ENCODE assay signal across 8 cellular contexts in genomic region chr5:180670586-180671359, GRCh38. TPM values are rescaled to one million over a fixed set of nuclear protein-coding genes. Genes with fewer than 3 reads are reported as not detected.
A peak's percentile ranks its signal among the peaks of the same experiment; 100 is the strongest.
DNase-seq lines count a peak whose midpoint lies in the region; TF ChIP-seq lines count a peak whose summit lies in the region.

No MANE protein-coding gene starts in this region.

- no peaks in the 10 kb centered on the region for H3K36me3 ChIP-seq in suprapubic skin

- no peaks in the 10 kb centered on the region for H3K9me3 ChIP-seq in suprapubic skin

- TF ChIP-seq POLR2A in suprapubic skin (IDR thresholded peaks at IDR 0.05): no peak

- WGBS in suprapubic skin: 42% methylated on average over 17 of the region's 17 CpGs

- no peak for TF ChIP-seq EP300 in suprapubic skin (IDR thresholded peaks at IDR 0.05)

- DNase-seq in NCI-H2107 treated with DMSO at 0.1 percent for 48 hours (lab: John Stamatoyannopoulos, UW; ENCODE audit: unreplicated experiment) (peak; percentile 1), NCI-H2107 (lab: John Stamatoyannopoulos, UW) (no peak), NCI-H1092 treated with DMSO at 0.1 percent for 48 hours (lab: John Stamatoyannopoulos, UW) (peak; percentile 41), dedifferentiated amniotic fluid mesenchymal stem cell (ENCODE audit: extremely low spot score) (peak; percentile 16), mesenteric fat pad (ENCODE audit: low spot score) (peak; percentile 71), suprapubic skin (ENCODE audit: low spot score in 2 of 2) (no peak), KG1 (lab: John Stamatoyannopoulos, UW) (no peak)

- peak; percentile 43 for TF ChIP-seq CTCF in WI38 (IDR thresholded peaks at IDR 0.05; ENCODE audit: low read depth, low read length)
- TF ChIP-seq CTCF in suprapubic skin (IDR thresholded peaks at IDR 0.05): peak; percentile 11 to 48

- peaks cover 28% of the 10 kb centered on the region for H3K27me3 ChIP-seq in suprapubic skin

- peaks cover 11% of the 10 kb centered on the region for H3K4me1 ChIP-seq in suprapubic skin

- H3K27ac ChIP-seq in suprapubic skin: no peak overlapping the region

- H3K4me3 ChIP-seq in WI38 (ENCODE audit: low read depth, low read length): no peak overlapping the region
- H3K4me3 ChIP-seq in suprapubic skin: no peak overlapping the region

RNA-seq across cellular contexts. Expression of gene FLT4, which starts 21.4 kb away (rescaled TPM):
- total RNA-seq in mesenteric fat pad: 26.8 TPM
- 1 to 10 TPM in 3 of 4 donors, under 1 TPM in 1; 0.79 to 8.9 (median 1.4) TPM for total RNA-seq in suprapubic skin

Comparison
In these comparisons a context has a peak if more than half of its experiments do, and no peak if none do; other contexts are left out.
1. DNase-seq: peak in NCI-H2107 treated with DMSO at 0.1 percent for 48 hours (single experiment), NCI-H1092 treated with DMSO at 0.1 percent for 48 hours (single experiment), dedifferentiated amniotic fluid mesenchymal stem cell (single experiment) and mesenteric fat pad (single experiment); none in NCI-H2107 (single experiment), suprapubic skin (0 of 2) and KG1 (single experiment).